Comparison of ENCODE assay signal across 20 cellular contexts in genomic region chr4:7894098-7894676, GRCh38. TPM values are rescaled to one million over a fixed set of nuclear protein-coding genes. Genes with fewer than 3 reads are reported as not detected.
A peak's percentile ranks its signal among the peaks of the same experiment; 100 is the strongest.
DNase-seq lines count a peak whose midpoint lies in the region; ATAC-seq and TF ChIP-seq lines count a peak whose summit lies in the region.
"Had no signal": no experiment of that assay in that cellular context is flagged by ENCODE, and none has a peak within 500 bp of the region (broad histone marks: within the 10 kb centered on the region; RNA-seq: fewer than 3 reads in every experiment).

No MANE protein-coding gene starts in this region.

- WGBS in mammary epithelial cell (ENCODE audit: low coverage, missing lambda C conversion rate) = 0% methylated on average over 11 of the region's 12 CpGs
- WGBS in transverse colon (ENCODE audit: low coverage in 1 of 2), 2 donors = 88 to 92% methylated on average over 7 to 12 of the region's 12 CpGs

- H3K36me3 ChIP-seq in breast epithelium = no peaks in the 10 kb centered on the region
- no peaks in the 10 kb centered on the region for H3K36me3 ChIP-seq in mammary epithelial cell (ENCODE audit: insufficient read depth, low read length)
- H3K36me3 ChIP-seq in transverse colon = no peaks in the 10 kb centered on the region
- H3K36me3 ChIP-seq: left lung, uterus had no signal

- H3K27ac ChIP-seq in breast epithelium (peak overlapping the region; percentile 70 to 76), mammary epithelial cell (ENCODE audit: insufficient read depth, low read depth, low read length) (peak overlapping the region; percentile 85), transverse colon (peak overlapping the region; percentile 34 to 73 (median 62))
- H3K27ac ChIP-seq: left lung, uterus had no signal

- POLR2A ChIA-PET in MCF 10A (lab: Yijun Ruan, JAX) = no interaction called here

- H3K27ac Mint-ChIP-seq in MCF 10A (ENCODE audit: low read depth, unreplicated experiment) = no peak overlapping the region
- peak overlapping the region; percentile 89 for H3K27ac Mint-ChIP-seq in mesothelial cell of epicardium
- H3K27ac Mint-ChIP-seq: activated naive CD8-positive, alpha-beta T cell treated with anti-CD3 and anti-CD28 coated beads, Interleukin-2, amount 50 U/mL, for 24 hours; CD4-positive, alpha-beta T cell; natural killer cell had no signal

- H3K4me1 Mint-ChIP-seq in MCF 10A (ENCODE audit: insufficient read depth, unreplicated experiment) (peaks cover 24% of the 10 kb centered on the region), mesothelial cell of epicardium (peaks cover 64% of the 10 kb centered on the region)

- CTCF ChIA-PET in MCF 10A (lab: Yijun Ruan, JAX) (no interaction called here), mammary epithelial cell (lab: Charles Lee; ENCODE audit: low non-redundant PET) (interaction anchor here (0.6 kb wide), 1 partner anchor 283 kb away, joined by 3 read pairs; no protein-coding TSS in a partner anchor)

- peak overlapping the region; percentile 77 for H2AFZ ChIP-seq in mammary epithelial cell (ENCODE audit: low read depth, low read length)

- no peaks in the 10 kb centered on the region for H3K27me3 ChIP-seq in breast epithelium
- no peaks in the 10 kb centered on the region for H3K27me3 ChIP-seq in mammary epithelial cell (ENCODE audit: insufficient read depth, low read length)
- no peaks in the 10 kb centered on the region for H3K27me3 ChIP-seq in transverse colon
- H3K27me3 ChIP-seq: left lung, uterus had no signal

- dilution Hi-C loops in mammary epithelial cell (cut with HindIII; ENCODE audit: low sequenced_read_pairs) = no loop called here

- no peak for TF ChIP-seq EP300 in transverse colon (IDR thresholded peaks at IDR 0.05; ENCODE audit: low read depth)

- H3K4me3 ChIP-seq in breast epithelium = peak overlapping the region in 2 of 3 donors; percentile 4 to 33
- H3K4me3 ChIP-seq in mammary epithelial cell (replicated peaks in 1 of 3; ENCODE audit: insufficient read depth in 1 of 3, low read depth in 2 of 3, low read length in 3 of 3) = peak overlapping the region in 2 of 3 experiments; percentile 0 to 30
- H3K4me3 ChIP-seq in transverse colon = no peak overlapping the region
- H3K4me3 ChIP-seq: left lung, uterus had no signal

- H4K20me1 ChIP-seq in mammary epithelial cell (ENCODE audit: insufficient read depth, low read length) = no peaks in the 10 kb centered on the region

- no TSS peak for BruUV-seq in MCF 10A (replicated peaks; lab: Mats Ljungman, UMichigan)
- BruUV-seq in mammary epithelial cell (replicated peaks; lab: Mats Ljungman, UMichigan) = TSS peak; percentile 56

- no peaks in the 10 kb centered on the region for H3K27me3 Mint-ChIP-seq in MCF 10A (ENCODE audit: insufficient read depth, unreplicated experiment)
- no peaks in the 10 kb centered on the region for H3K27me3 Mint-ChIP-seq in mesothelial cell of epicardium (ENCODE audit: low read depth)
- H3K27me3 Mint-ChIP-seq: CD4-positive, alpha-beta T cell had no signal

- peak overlapping the region; percentile 71 for H3K9ac ChIP-seq in mammary epithelial cell (ENCODE audit: insufficient read depth, low read length)

- no peak for ATAC-seq in stimulated activated naive CD8-positive, alpha-beta T cell treated with anti-CD3 and anti-CD28 coated beads, Interleukin-15, Interleukin-2, amounts not matched to agents 100 U/mL and 50 U/mL, for 24 hours
- ATAC-seq: left lung had no signal

- in situ Hi-C loops in mammary epithelial cell (cut with MboI; ENCODE audit: low sequenced_read_pairs in 2 of 2) = no loop called here
- in situ Hi-C loops in transverse colon (cut with MboI; ENCODE audit: low pct_ligation_motif_present in 1 of 4, low pct_unique_long_range_greater_than_20kb in 1 of 4, low sequenced_read_pairs in 3 of 4) = no loop called here

- peak overlapping the region; percentile 75 for H3K4me2 ChIP-seq in mammary epithelial cell (ENCODE audit: insufficient read depth, low read depth, low read length)

- TF ChIP-seq CTCF in breast epithelium (IDR thresholded peaks at IDR 0.05) (no peak), MCF 10A (IDR thresholded peaks at IDR 0.05; ENCODE audit: unreplicated experiment) (no peak), mammary epithelial cell (conservative IDR thresholded peaks at IDR 0.05 in 1 of 2, IDR thresholded peaks at IDR 0.05 in 1 of 2; ENCODE audit: extremely low read depth in 1 of 2, insufficient read depth in 1 of 2, low read depth in 1 of 2, low read length in 2 of 2) (no peak), mesothelial cell of epicardium (IDR thresholded peaks at IDR 0.05; ENCODE audit: unreplicated experiment) (no peak), transverse colon (IDR thresholded peaks at IDR 0.05) (no peak)

- H3K9me3 ChIP-seq in breast epithelium (peaks cover 0 to under 1% of the 10 kb centered on the region in 2 donors), mammary epithelial cell (replicated peaks; ENCODE audit: insufficient read depth, low read length) (no peaks in the 10 kb centered on the region), transverse colon (no peaks in the 10 kb centered on the region)
- H3K9me3 ChIP-seq: left lung, uterus had no signal

- H3K9me3 Mint-ChIP-seq in MCF 10A (ENCODE audit: unreplicated experiment) (no peaks in the 10 kb centered on the region), mesothelial cell of epicardium (peaks cover 3% of the 10 kb centered on the region)
- H3K9me3 Mint-ChIP-seq: CD4-positive, alpha-beta T cell; natural killer cell had no signal

- intact Hi-C loops in breast epithelium (cut with DNase I; ENCODE audit: low total_unique reads) = no loop called here
- intact Hi-C loops in MCF 10A (cut with micrococcal nuclease) = no loop called here
- intact Hi-C loops in mammary epithelial cell (cut with micrococcal nuclease) = loop anchor here (5.0 kb wide), 1 partner anchor 52 kb away; no protein-coding TSS in a partner anchor
- intact Hi-C loops in transverse colon (cut with DNase I; ENCODE audit: low total_unique reads) = loop anchor here (10.0 kb wide), 1 partner anchor 71 kb away; no protein-coding TSS in a partner anchor

- TF ChIP-seq POLR2A in breast epithelium (IDR thresholded peaks at IDR 0.05) (no peak), transverse colon (IDR thresholded peaks at IDR 0.05) (no peak)

- H3K36me3 Mint-ChIP-seq in MCF 10A (ENCODE audit: insufficient read depth, unreplicated experiment) (no peaks in the 10 kb centered on the region), mesothelial cell of epicardium (peaks cover 8% of the 10 kb centered on the region)
- H3K36me3 Mint-ChIP-seq: natural killer cell had no signal

- H3K4me1 ChIP-seq in breast epithelium = no peaks in the 10 kb centered on the region
- H3K4me1 ChIP-seq in mammary epithelial cell (ENCODE audit: insufficient read depth, low read length) = peaks cover 51% of the 10 kb centered on the region
- H3K4me1 ChIP-seq in transverse colon = peaks cover 5 to 38% (median 14%) of the 10 kb centered on the region in 4 donors

- H3K4me3 Mint-ChIP-seq in MCF 10A (ENCODE audit: unreplicated experiment) (no peak overlapping the region), mesothelial cell of epicardium (no peak overlapping the region)
- H3K4me3 Mint-ChIP-seq: activated naive CD8-positive, alpha-beta T cell treated with anti-CD3 and anti-CD28 coated beads, Interleukin-2, amount 50 U/mL, for 24 hours; CD4-positive, alpha-beta T cell; natural killer cell had no signal

- H3K79me2 ChIP-seq in mammary epithelial cell (ENCODE audit: insufficient read depth, low read length) = peaks cover 90% of the 10 kb centered on the region

- DNase-seq in breast epithelium (ENCODE audit: low spot score in 2 of 2) (no peak), MCF 10A (ENCODE audit: unreplicated experiment) (no peak), mammary epithelial cell (peak; percentile 87), mesothelial cell of epicardium (ENCODE audit: low spot score in 2 of 2, unreplicated experiment in 2 of 2) (no peak), transverse colon (no peak), putamen (ENCODE audit: low spot score) (no peak), HCEC 1CT (no peak)
- no peak for DNase-seq in stimulated activated naive CD8-positive, alpha-beta T cell treated with anti-CD3 and anti-CD28 coated beads, Interleukin-15, Interleukin-2, amounts not matched to agents 100 U/mL and 50 U/mL, for 24 hours
- DNase-seq: activated CD4-positive, CD25-positive, alpha-beta regulatory T cell; activated CD8-positive, alpha-beta memory T cell treated with anti-CD3 and anti-CD28 coated beads for 24 hours; activated naive CD8-positive, alpha-beta T cell treated with anti-CD3 and anti-CD28 coated beads, Interleukin-2, amount 50 U/mL, for 24 hours; CD4-positive, alpha-beta T cell; left lung; natural killer cell; NCI-H1417; NCI-H2227 treated with DMSO at 0.1 percent for 48 hours; SHP77 treated with DMSO at 0.1 percent for 48 hours; stimulated activated naive CD4-positive, alpha-beta T cell treated with Interleukin-2 at 50 U/mL for 16 hours; T-helper 2 cell; uterus had no signal

RNA-seq across cellular contexts. Expression of gene AFAP1, which starts 45.5 kb away (rescaled TPM):
- total RNA-seq in breast epithelium (10 to 100 TPM; 14.5 to 21.6 (median 16.6) TPM), MCF 10A (2022) (22.5 and 29.4 TPM in 2 replicates), mammary epithelial cell (10 to 100 TPM; 22.9 to 36.0 TPM), mesothelial cell of epicardium (75.4 to 82.4 TPM (median 79.1 TPM) in 3 replicates), transverse colon (10 to 100 TPM; 25.1 to 56.9 (median 26.4) TPM)
- 13.4 TPM for polyA plus RNA-seq in mammary epithelial cell
- 20.1 TPM for polyA minus RNA-seq in mammary epithelial cell

Comparison
In these comparisons a context has a peak if more than half of its experiments do, and no peak if none do; other contexts are left out.
1. intact Hi-C loops: an anchor here in mammary epithelial cell (5.0 kb wide) and transverse colon (10.0 kb wide); none called in breast epithelium and MCF 10A.
2. H3K4me3 ChIP-seq: peak in breast epithelium (2 of 3) and mammary epithelial cell (2 of 3); none in transverse colon (0 of 4).
3. Peak in every context shown above with its lines, with median percentiles within 50 percentile points of each other: H3K27ac ChIP-seq.